23 cellular contexts compared by ENCODE assay signal in genomic region chr13:75364131-75364713, GRCh38.
A peak's percentile ranks its signal among the peaks of the same experiment; 100 is the strongest.
DNase-seq lines count a peak whose midpoint lies in the region; ATAC-seq and TF ChIP-seq lines count a peak whose summit lies in the region.
"Had no signal": no experiment of that assay in that cellular context is flagged by ENCODE, and none has a peak within 500 bp of the region (broad histone marks: within the 10 kb centered on the region; RNA-seq: fewer than 3 reads in every experiment).

No MANE protein-coding gene starts in this region.

- no CpG with 5 or more reads among the region's 3 CpGs for WGBS in mesendoderm (ENCODE audit: extremely low coverage, insufficient coverage, low lambda C conversion rate)

- H3K23ac ChIP-seq in mesendoderm (ENCODE audit: low read length), result no peak overlapping the region

- no peak overlapping the region for H3K9ac ChIP-seq in mesendoderm (ENCODE audit: low read length)

- peak overlapping the region; percentile 49 for H3K27ac Mint-ChIP-seq in activated CD8-positive, alpha-beta T cell treated with anti-CD3 and anti-CD28 coated beads for 36 hours
- no peak overlapping the region for H3K27ac Mint-ChIP-seq in activated CD8-positive, alpha-beta T cell treated with anti-CD3 and anti-CD28 coated beads, Interleukin-2, amount 10 ng/mL, durations not matched to agents 7 days and 5 days
- no peak overlapping the region for H3K27ac Mint-ChIP-seq in endothelial cell (ENCODE audit: unreplicated experiment)
- H3K27ac Mint-ChIP-seq: activated B cell treated with CpG ODN at 0.5 μM for 24 hours; activated CD8-positive, alpha-beta memory T cell treated with anti-CD3 and anti-CD28 coated beads, Interleukin-2, amount 10 ng/mL, durations not matched to agents 7 days and 5 days; H9 had no signal

- H3K79me1 ChIP-seq in mesendoderm (ENCODE audit: low read length), result no peaks in the 10 kb centered on the region

- H2BK120ac ChIP-seq in mesendoderm (ENCODE audit: low read depth, low read length), result no peak overlapping the region

- H3K79me2 ChIP-seq in mesendoderm (ENCODE audit: control insufficient read depth, insufficient read depth, low read length), result no peaks in the 10 kb centered on the region

- H3K9me3 Mint-ChIP-seq in activated CD8-positive, alpha-beta T cell treated with anti-CD3 and anti-CD28 coated beads for 36 hours, result no peaks in the 10 kb centered on the region
- H3K9me3 Mint-ChIP-seq in activated CD8-positive, alpha-beta T cell treated with anti-CD3 and anti-CD28 coated beads, Interleukin-2, amount 10 ng/mL, durations not matched to agents 7 days and 5 days (ENCODE audit: insufficient read depth), result no peaks in the 10 kb centered on the region
- H3K9me3 Mint-ChIP-seq in endothelial cell (ENCODE audit: unreplicated experiment), result no peaks in the 10 kb centered on the region
- H3K9me3 Mint-ChIP-seq: activated B cell treated with CpG ODN at 0.5 μM for 24 hours, H9 had no signal

- no peak overlapping the region for H4K8ac ChIP-seq in mesendoderm (ENCODE audit: low read depth, low read length)

- no peak overlapping the region for H3K18ac ChIP-seq in mesendoderm (ENCODE audit: low read length)

- H2BK5ac ChIP-seq in mesendoderm (ENCODE audit: low read length), result no peak overlapping the region

- intact Hi-C loops in activated CD8-positive, alpha-beta T cell treated with anti-CD3 and anti-CD28 coated beads for 36 hours (cut with micrococcal nuclease), result loop anchor here (2.0 kb wide), 1 partner anchor 37 kb away; no protein-coding TSS in a partner anchor

- H3K4me3 ChIP-seq in brain microvascular endothelial cell (ENCODE audit: low read depth, low read length) (no peak overlapping the region), mesendoderm (ENCODE audit: low read length) (no peak overlapping the region)
- H3K4me3 ChIP-seq: coronary artery, MG63, vagina had no signal

- no peak overlapping the region for H3K56ac ChIP-seq in mesendoderm (ENCODE audit: low read length)

- no peak overlapping the region for H3K4ac ChIP-seq in mesendoderm (ENCODE audit: low read depth, low read length)

- no peaks in the 10 kb centered on the region for H3K36me3 ChIP-seq in brain microvascular endothelial cell (replicated peaks)
- no peaks in the 10 kb centered on the region for H3K36me3 ChIP-seq in mesendoderm (ENCODE audit: control insufficient read depth, insufficient read depth, low read length)
- H3K36me3 ChIP-seq: MG63, vagina had no signal

- CTCF ChIA-PET in activated CD8-positive, alpha-beta T cell treated with anti-CD3 and anti-CD28 coated beads for 36 hours (lab: Charles Lee), result interaction anchor here (1.2 kb wide), 1 partner anchor 8 kb away, joined by 5 read pairs; no protein-coding TSS in a partner anchor
- CTCF ChIA-PET in activated CD8-positive, alpha-beta T cell treated with anti-CD3 and anti-CD28 coated beads, Interleukin-2, amount 10 ng/mL, durations not matched to agents 7 days and 5 days (lab: Charles Lee), result interaction anchor here (0.8 to 1.1 kb wide), 3 partner anchors 8 to 38 kb away, joined by 3 read pairs; no protein-coding TSS in a partner anchor

- in situ Hi-C loops in brain microvascular endothelial cell (cut with HindIII; ENCODE audit: low pct_ligation_motif_present, low sequenced_read_pairs), result no loop called here

- H2BK15ac ChIP-seq in mesendoderm (replicated peaks; ENCODE audit: low read depth), result no peak overlapping the region

- POLR2A ChIA-PET in activated CD8-positive, alpha-beta T cell treated with anti-CD3 and anti-CD28 coated beads for 36 hours (lab: Charles Lee), result interaction anchor here (0.9 kb wide), 1 partner anchor 37 kb away, joined by 4 read pairs; no protein-coding TSS in a partner anchor
- POLR2A ChIA-PET in activated CD8-positive, alpha-beta T cell treated with anti-CD3 and anti-CD28 coated beads, Interleukin-2, amount 10 ng/mL, durations not matched to agents 7 days and 5 days (lab: Charles Lee), result no interaction called here

- no peak overlapping the region for H3K27ac ChIP-seq in brain microvascular endothelial cell
- H3K27ac ChIP-seq in mesendoderm (ENCODE audit: low read depth, low read length), result no peak overlapping the region
- H3K27ac ChIP-seq: coronary artery, vagina had no signal

- H2AK5ac ChIP-seq in mesendoderm (ENCODE audit: low read length), result no peak overlapping the region

- H3K27me3 ChIP-seq in brain microvascular endothelial cell (replicated peaks) (no peaks in the 10 kb centered on the region), mesendoderm (ENCODE audit: insufficient read depth, low read length, poor library complexity) (no peaks in the 10 kb centered on the region)
- H3K27me3 ChIP-seq: MG63, vagina had no signal

- no peaks in the 10 kb centered on the region for H3K27me3 Mint-ChIP-seq in activated CD8-positive, alpha-beta T cell treated with anti-CD3 and anti-CD28 coated beads for 36 hours
- peaks cover 1% of the 10 kb centered on the region for H3K27me3 Mint-ChIP-seq in activated CD8-positive, alpha-beta T cell treated with anti-CD3 and anti-CD28 coated beads, Interleukin-2, amount 10 ng/mL, durations not matched to agents 7 days and 5 days (ENCODE audit: low read depth)
- H3K27me3 Mint-ChIP-seq in endothelial cell (ENCODE audit: unreplicated experiment), result peaks cover 2% of the 10 kb centered on the region
- H3K27me3 Mint-ChIP-seq: activated CD8-positive, alpha-beta memory T cell treated with anti-CD3 and anti-CD28 coated beads, Interleukin-2, amount 10 ng/mL, durations not matched to agents 7 days and 5 days had no signal

- DNase-seq in activated CD8-positive, alpha-beta T cell treated with anti-CD3 and anti-CD28 coated beads for 36 hours, result no peak
- DNase-seq in activated CD8-positive, alpha-beta T cell treated with anti-CD3 and anti-CD28 coated beads, Interleukin-2, amount 10 ng/mL, durations not matched to agents 7 days and 5 days, result no peak
- DNase-seq in HCEC 1CT (peak; percentile 28), brain microvascular endothelial cell (peak; percentile 29), mesendoderm (peak; percentile 12), kidney glomerular epithelial cell (lab: John Stamatoyannopoulos, UW) (no peak), endothelial cell (ENCODE audit: low spot score) (no peak)
- DNase-seq: activated B cell treated with CpG ODN at 0.5 μM for 24 hours; activated CD8-positive, alpha-beta memory T cell treated with anti-CD3 and anti-CD28 coated beads, Interleukin-2, amount 10 ng/mL, durations not matched to agents 7 days and 5 days; activated gamma-delta T cell; C1 segment of cervical spinal cord; GDM1; H9; MG63; NCI-H146; NCI-H748 treated with DMSO at 0.1 percent for 48 hours; posterior cingulate gyrus; small intestine; stimulated activated CD4-positive, alpha-beta T cell treated with anti-CD3 and anti-CD28 coated beads, Interleukin-4, amount 100 ng/mL, for 4 hours had no signal

- H3K4me3 Mint-ChIP-seq in activated CD8-positive, alpha-beta T cell treated with anti-CD3 and anti-CD28 coated beads for 36 hours, result no peak overlapping the region
- H3K4me3 Mint-ChIP-seq in activated CD8-positive, alpha-beta T cell treated with anti-CD3 and anti-CD28 coated beads, Interleukin-2, amount 10 ng/mL, durations not matched to agents 7 days and 5 days, result no peak overlapping the region
- no peak overlapping the region for H3K4me3 Mint-ChIP-seq in endothelial cell (ENCODE audit: unreplicated experiment)
- H3K4me3 Mint-ChIP-seq: activated B cell treated with CpG ODN at 0.5 μM for 24 hours; activated CD8-positive, alpha-beta memory T cell treated with anti-CD3 and anti-CD28 coated beads, Interleukin-2, amount 10 ng/mL, durations not matched to agents 7 days and 5 days; H9 had no signal

- TF ChIP-seq CTCF in activated CD8-positive, alpha-beta T cell treated with anti-CD3 and anti-CD28 coated beads for 36 hours (IDR thresholded peaks at IDR 0.05), result no peak
- TF ChIP-seq CTCF in brain microvascular endothelial cell (IDR thresholded peaks at IDR 0.05; ENCODE audit: low read depth, low read length, missing control alignments), result peak; percentile 26
- no peak for TF ChIP-seq CTCF in endothelial cell (IDR thresholded peaks at IDR 0.05; ENCODE audit: unreplicated experiment)

- ATAC-seq in activated CD8-positive, alpha-beta T cell treated with anti-CD3 and anti-CD28 coated beads for 36 hours, result no peak
- no peak for ATAC-seq in activated CD8-positive, alpha-beta T cell treated with anti-CD3 and anti-CD28 coated beads, Interleukin-2, amount 10 ng/mL, durations not matched to agents 7 days and 5 days
- ATAC-seq in GM19351 (IDR thresholded peaks at IDR 0.05; ENCODE audit: unreplicated experiment), result no peak
- ATAC-seq: activated CD8-positive, alpha-beta memory T cell treated with anti-CD3 and anti-CD28 coated beads, Interleukin-2, amount 10 ng/mL, durations not matched to agents 7 days and 5 days; left lobe of liver had no signal

- H3K4me1 Mint-ChIP-seq in activated CD8-positive, alpha-beta T cell treated with anti-CD3 and anti-CD28 coated beads for 36 hours (ENCODE audit: low read depth), result peaks cover 53% of the 10 kb centered on the region
- H3K4me1 Mint-ChIP-seq in activated CD8-positive, alpha-beta T cell treated with anti-CD3 and anti-CD28 coated beads, Interleukin-2, amount 10 ng/mL, durations not matched to agents 7 days and 5 days (ENCODE audit: low read depth), result peaks cover 27% of the 10 kb centered on the region
- H3K4me1 Mint-ChIP-seq in endothelial cell (ENCODE audit: unreplicated experiment), result peaks cover 31% of the 10 kb centered on the region

- no peaks in the 10 kb centered on the region for H3K36me3 Mint-ChIP-seq in activated CD8-positive, alpha-beta T cell treated with anti-CD3 and anti-CD28 coated beads for 36 hours (ENCODE audit: low read depth)
- H3K36me3 Mint-ChIP-seq in activated CD8-positive, alpha-beta T cell treated with anti-CD3 and anti-CD28 coated beads, Interleukin-2, amount 10 ng/mL, durations not matched to agents 7 days and 5 days (ENCODE audit: low read depth), result no peaks in the 10 kb centered on the region
- H3K36me3 Mint-ChIP-seq in endothelial cell (ENCODE audit: low read depth, unreplicated experiment), result no peaks in the 10 kb centered on the region
- H3K36me3 Mint-ChIP-seq: activated CD8-positive, alpha-beta memory T cell treated with anti-CD3 and anti-CD28 coated beads, Interleukin-2, amount 10 ng/mL, durations not matched to agents 7 days and 5 days had no signal

- H4K5ac ChIP-seq in mesendoderm (ENCODE audit: low read length), result no peak overlapping the region

- H3K4me2 ChIP-seq in mesendoderm (ENCODE audit: low read length), result no peak overlapping the region

- H3K4me1 ChIP-seq in mesendoderm (ENCODE audit: control insufficient read depth, low read depth, low read length), result peaks cover 2% of the 10 kb centered on the region

Comparison
In these comparisons a context has a peak if more than half of its experiments do, and no peak if none do; other contexts are left out.
1. DNase-seq: peak in HCEC 1CT (single experiment), brain microvascular endothelial cell (single experiment) and mesendoderm (single experiment); none in activated CD8-positive, alpha-beta T cell treated with anti-CD3 and anti-CD28 coated beads for 36 hours (single experiment), activated CD8-positive, alpha-beta T cell treated with anti-CD3 and anti-CD28 coated beads, Interleukin-2, amount 10 ng/mL, durations not matched to agents 7 days and 5 days (single experiment), kidney glomerular epithelial cell (single experiment) and endothelial cell (single experiment).